In genomic region chr4:140253556-140254027, GRCh38 we compare ENCODE assay signal across 8 cellular contexts.
DNase-seq lines count a peak whose midpoint lies in the region; ATAC-seq and TF ChIP-seq lines count a peak whose summit lies in the region.

No MANE protein-coding gene starts in this region.

- H3K9me3 ChIP-seq in ascending aorta (no peaks in the 10 kb centered on the region), muscle layer of duodenum (ENCODE audit: control insufficient read depth in 1 of 2, low read length in 2 of 2) (no peaks in the 10 kb centered on the region)

- H3K4me1 ChIP-seq in ascending aorta (peaks cover 3 to 7% of the 10 kb centered on the region in 2 donors), muscle layer of duodenum (ENCODE audit: control insufficient read depth in 1 of 2, insufficient read depth in 2 of 2, low read length in 2 of 2) (peaks cover 0 to 14% of the 10 kb centered on the region in 2 donors)

- no peak for DNase-seq in activated naive CD4-positive, alpha-beta T cell treated with Interleukin-2 at 50 U/mL for 16 hours
- DNase-seq in ascending aorta (ENCODE audit: low spot score in 2 of 2), result no peak
- DNase-seq in type B pancreatic cell (ENCODE audit: extremely low spot score, unreplicated experiment), result no peak
- DNase-seq in pons (ENCODE audit: low spot score), result no peak
- no peak for DNase-seq in activated gamma-delta T cell treated with Interleukin-2 at 50 U/mL for 16 hours

- no peaks in the 10 kb centered on the region for H3K9me3 Mint-ChIP-seq in activated naive CD4-positive, alpha-beta T cell treated with anti-CD3 and anti-CD28 coated beads, Interleukin-2, amount 50 U/mL, for 24 hours
- H3K9me3 Mint-ChIP-seq in type B pancreatic cell, result no peaks in the 10 kb centered on the region

- H3K36me3 ChIP-seq in ascending aorta (no peaks in the 10 kb centered on the region), muscle layer of duodenum (ENCODE audit: control insufficient read depth in 1 of 2, insufficient read depth in 2 of 2, low read length in 2 of 2) (no peaks in the 10 kb centered on the region)

- intact Hi-C loops in ascending aorta (cut with DNase I), result loop anchor here (1.0 to 5.0 kb wide), 5 partner anchors 206 to 598 kb away; no protein-coding TSS in a partner anchor

- peaks cover 18% of the 10 kb centered on the region for H3K4me1 Mint-ChIP-seq in activated naive CD4-positive, alpha-beta T cell treated with anti-CD3 and anti-CD28 coated beads, Interleukin-2, amount 50 U/mL, for 24 hours
- peaks cover 57% of the 10 kb centered on the region for H3K4me1 Mint-ChIP-seq in type B pancreatic cell (ENCODE audit: unreplicated experiment)

- no peak for ATAC-seq in GM21723 (IDR thresholded peaks at IDR 0.05; ENCODE audit: unreplicated experiment)

- no peaks in the 10 kb centered on the region for H3K36me3 Mint-ChIP-seq in activated naive CD4-positive, alpha-beta T cell treated with anti-CD3 and anti-CD28 coated beads, Interleukin-2, amount 50 U/mL, for 24 hours
- H3K36me3 Mint-ChIP-seq in type B pancreatic cell, result no peaks in the 10 kb centered on the region

- H3K27ac ChIP-seq in ascending aorta (peak overlapping the region in 1 of 2 donors; percentile 84), muscle layer of duodenum (ENCODE audit: low read length) (no peak overlapping the region)

- TF ChIP-seq CTCF in ascending aorta (IDR thresholded peaks at IDR 0.05), result no peak
- peak; percentile 52 for TF ChIP-seq CTCF in type B pancreatic cell (conservative IDR thresholded peaks at IDR 0.05)

- peaks cover 1% of the 10 kb centered on the region for H3K27me3 Mint-ChIP-seq in activated naive CD4-positive, alpha-beta T cell treated with anti-CD3 and anti-CD28 coated beads, Interleukin-2, amount 50 U/mL, for 24 hours
- H3K27me3 Mint-ChIP-seq in type B pancreatic cell, result no peaks in the 10 kb centered on the region

- H3K4me3 ChIP-seq in ascending aorta, result peak overlapping the region; percentile 64 to 79
- peak overlapping the region; percentile 26 to 64 for H3K4me3 ChIP-seq in muscle layer of duodenum (ENCODE audit: low read depth in 1 of 2, low read length in 2 of 2)

- no peak overlapping the region for H3K27ac Mint-ChIP-seq in activated naive CD4-positive, alpha-beta T cell treated with anti-CD3 and anti-CD28 coated beads, Interleukin-2, amount 50 U/mL, for 24 hours
- H3K27ac Mint-ChIP-seq in type B pancreatic cell, result peak overlapping the region; percentile 80

- no peaks in the 10 kb centered on the region for H3K27me3 ChIP-seq in ascending aorta
- H3K27me3 ChIP-seq in muscle layer of duodenum (ENCODE audit: low read depth, low read length), result no peaks in the 10 kb centered on the region

- peak overlapping the region; percentile 84 for H3K4me3 Mint-ChIP-seq in activated naive CD4-positive, alpha-beta T cell treated with anti-CD3 and anti-CD28 coated beads, Interleukin-2, amount 50 U/mL, for 24 hours
- H3K4me3 Mint-ChIP-seq in type B pancreatic cell, result peak overlapping the region; percentile 81
